10 cellular contexts compared by ENCODE assay signal in genomic region chr6:44779130-44779826, GRCh38.
DNase-seq lines count a peak whose midpoint lies in the region; ATAC-seq and TF ChIP-seq lines count a peak whose summit lies in the region.
"Had no signal": no experiment of that assay in that cellular context is flagged by ENCODE, and none has a peak within 500 bp of the region (broad histone marks: within the 10 kb centered on the region; RNA-seq: fewer than 3 reads in every experiment).

No MANE protein-coding gene starts in this region.

- TF ChIP-seq CTCF in MCF 10A (IDR thresholded peaks at IDR 0.05; ENCODE audit: unreplicated experiment): no peak

- DNase-seq in NAMALWA (ENCODE audit: low spot score) (peak; percentile 9), MCF 10A (ENCODE audit: unreplicated experiment) (no peak)
- DNase-seq in activated CD4-positive, alpha-beta T cell treated with anti-CD3 and anti-CD28 coated beads for 36 hours: no peak
- DNase-seq: dermis blood vessel endothelial cell, foreskin keratinocyte, NCI-H187 had no signal

- intact Hi-C loops in MCF 10A (cut with micrococcal nuclease): no loop called here
- intact Hi-C loops in activated CD4-positive, alpha-beta T cell treated with anti-CD3 and anti-CD28 coated beads for 36 hours (cut with DNase I, micrococcal nuclease): no loop called here

- no peak overlapping the region for H3K4me3 Mint-ChIP-seq in stimulated activated memory B cell treated with anti-CD40 and anti-IgM and Interleukin-4, amounts not matched to agents 10 μg/mL and 1 μg/mL and 100 μg/mL, for 72 hours
- H3K4me3 Mint-ChIP-seq in MCF 10A (ENCODE audit: unreplicated experiment): no peak overlapping the region
- no peak overlapping the region for H3K4me3 Mint-ChIP-seq in activated CD4-positive, alpha-beta T cell treated with anti-CD3 and anti-CD28 coated beads for 36 hours

- no peaks in the 10 kb centered on the region for H3K36me3 Mint-ChIP-seq in stimulated activated memory B cell treated with anti-CD40 and anti-IgM and Interleukin-4, amounts not matched to agents 10 μg/mL and 1 μg/mL and 100 μg/mL, for 72 hours
- H3K36me3 Mint-ChIP-seq in MCF 10A (ENCODE audit: insufficient read depth, unreplicated experiment): no peaks in the 10 kb centered on the region
- H3K36me3 Mint-ChIP-seq in activated CD4-positive, alpha-beta T cell treated with anti-CD3 and anti-CD28 coated beads for 36 hours (ENCODE audit: low read depth): no peaks in the 10 kb centered on the region

- peak overlapping the region; percentile 30 for H3K27ac Mint-ChIP-seq in stimulated activated memory B cell treated with anti-CD40 and anti-IgM and Interleukin-4, amounts not matched to agents 10 μg/mL and 1 μg/mL and 100 μg/mL, for 72 hours
- H3K27ac Mint-ChIP-seq in MCF 10A (ENCODE audit: low read depth, unreplicated experiment): no peak overlapping the region
- H3K27ac Mint-ChIP-seq in activated CD4-positive, alpha-beta T cell treated with anti-CD3 and anti-CD28 coated beads for 36 hours: no peak overlapping the region

- H3K9me3 Mint-ChIP-seq in stimulated activated memory B cell treated with anti-CD40 and anti-IgM and Interleukin-4, amounts not matched to agents 10 μg/mL and 1 μg/mL and 100 μg/mL, for 72 hours: peaks cover 5% of the 10 kb centered on the region
- H3K9me3 Mint-ChIP-seq in MCF 10A (ENCODE audit: unreplicated experiment): peaks cover 2% of the 10 kb centered on the region
- peaks cover 6% of the 10 kb centered on the region for H3K9me3 Mint-ChIP-seq in activated CD4-positive, alpha-beta T cell treated with anti-CD3 and anti-CD28 coated beads for 36 hours (ENCODE audit: low read depth)

- POLR2A ChIA-PET in MCF 10A (lab: Yijun Ruan, JAX): interaction anchor here (0.7 kb wide), 1 partner anchor 29 kb away, joined by 3 read pairs; no protein-coding TSS in a partner anchor
- POLR2A ChIA-PET in activated CD4-positive, alpha-beta T cell treated with anti-CD3 and anti-CD28 coated beads for 36 hours (lab: Charles Lee): interaction anchor here (0.6 kb wide), 1 partner anchor 596 kb away, joined by 4 read pairs; no protein-coding TSS in a partner anchor

- peaks cover 6% of the 10 kb centered on the region for H3K27me3 Mint-ChIP-seq in stimulated activated memory B cell treated with anti-CD40 and anti-IgM and Interleukin-4, amounts not matched to agents 10 μg/mL and 1 μg/mL and 100 μg/mL, for 72 hours
- H3K27me3 Mint-ChIP-seq in MCF 10A (ENCODE audit: insufficient read depth, unreplicated experiment): no peaks in the 10 kb centered on the region
- no peaks in the 10 kb centered on the region for H3K27me3 Mint-ChIP-seq in activated CD4-positive, alpha-beta T cell treated with anti-CD3 and anti-CD28 coated beads for 36 hours

- CTCF ChIA-PET in MCF 10A (lab: Yijun Ruan, JAX): no interaction called here
- CTCF ChIA-PET in activated CD4-positive, alpha-beta T cell treated with anti-CD3 and anti-CD28 coated beads for 36 hours (lab: Charles Lee): interaction anchor here (0.8 kb wide), 1 partner anchor 60 kb away, joined by 3 read pairs; no protein-coding TSS in a partner anchor

- BruUV-seq in MCF 10A (replicated peaks; lab: Mats Ljungman, UMichigan): no TSS peak

- peaks cover 11% of the 10 kb centered on the region for H3K4me1 Mint-ChIP-seq in stimulated activated memory B cell treated with anti-CD40 and anti-IgM and Interleukin-4, amounts not matched to agents 10 μg/mL and 1 μg/mL and 100 μg/mL, for 72 hours
- H3K4me1 Mint-ChIP-seq in MCF 10A (ENCODE audit: insufficient read depth, unreplicated experiment): no peaks in the 10 kb centered on the region
- no peaks in the 10 kb centered on the region for H3K4me1 Mint-ChIP-seq in activated CD4-positive, alpha-beta T cell treated with anti-CD3 and anti-CD28 coated beads for 36 hours

- ATAC-seq in GM18870 (IDR thresholded peaks at IDR 0.05; ENCODE audit: unreplicated experiment): peak; percentile 52
- ATAC-seq in GM21825 (IDR thresholded peaks at IDR 0.05; ENCODE audit: unreplicated experiment): peak; percentile 67
- ATAC-seq in stimulated activated memory B cell treated with anti-CD40 and anti-IgM and Interleukin-4, amounts not matched to agents 10 μg/mL and 1 μg/mL and 100 μg/mL, for 72 hours: peak; percentile 69
- ATAC-seq in HG03342 (IDR thresholded peaks at IDR 0.05; ENCODE audit: unreplicated experiment): no peak
- ATAC-seq in activated CD4-positive, alpha-beta T cell treated with anti-CD3 and anti-CD28 coated beads for 36 hours: no peak
- ATAC-seq: foreskin keratinocyte had no signal

Comparison
In these comparisons a context has a peak if more than half of its experiments do, and no peak if none do; other contexts are left out.
1. ATAC-seq: peak in GM18870 (single experiment), GM21825 (single experiment) and stimulated activated memory B cell treated with anti-CD40 and anti-IgM and Interleukin-4, amounts not matched to agents 10 μg/mL and 1 μg/mL and 100 μg/mL, for 72 hours (single experiment); none in HG03342 (single experiment) and activated CD4-positive, alpha-beta T cell treated with anti-CD3 and anti-CD28 coated beads for 36 hours (single experiment).